In genomic region chr22:37546436-37547248, GRCh38 we compare ENCODE assay signal across 12 cellular contexts. TPM values are rescaled to one million over a fixed set of nuclear protein-coding genes. Genes with fewer than 3 reads are reported as not detected.
DNase-seq lines count a peak whose midpoint lies in the region; ATAC-seq, FAIRE-seq and TF ChIP-seq lines count a peak whose summit lies in the region.
"Had no signal": no experiment of that assay in that cellular context is flagged by ENCODE, and none has a peak within 500 bp of the region (broad histone marks: within the 10 kb centered on the region; RNA-seq: fewer than 3 reads in every experiment).

No MANE protein-coding gene starts in this region.

- H3K27ac ChIP-seq in SK-N-SH (ENCODE audit: low read depth in 2 of 2, low read length in 1 of 2) (peak overlapping the region in 1 of 2 experiments; percentile 22; a peak in 1 of 4 replicates), mucosa of rectum (ENCODE audit: low read depth in 2 of 2, low read length in 2 of 2) (peak overlapping the region; percentile 88), upper lobe of right lung (peak overlapping the region; percentile 92), Karpas-422 (ENCODE audit: low read length) (no peak overlapping the region)
- H3K27ac ChIP-seq: 22Rv1 had no signal

- no peak for TF ChIP-seq RAD21 in SK-N-SH (IDR thresholded peaks at IDR 0.05; ENCODE audit: low read length)

- POLR2A ChIA-PET in SK-N-SH (lab: Yijun Ruan, JAX) = no interaction called here

- intact Hi-C loops in upper lobe of right lung (cut with DNase I) = no loop called here

- CTCF ChIA-PET in SK-N-SH (lab: Yijun Ruan, JAX) = interaction anchor here (1.0 to 16.4 kb wide), 8 partner anchors 8 to 230 kb away, joined by 3 to 647 read pairs (median 5); partner anchors contain the start of gene CDC42EP1

- no peak overlapping the region for H3K4me3 Mint-ChIP-seq in immature natural killer cell

- no peak for TF ChIP-seq CTCF in SK-N-SH (IDR thresholded peaks at IDR 0.05)
- peak; percentile 17 for TF ChIP-seq CTCF in upper lobe of right lung (IDR thresholded peaks at IDR 0.05)

- 83% methylated on average over 15 of the region's 21 CpGs for WGBS in SK-N-SH (ENCODE audit: low lambda C conversion rate)

- no peaks in the 10 kb centered on the region for H3K36me3 Mint-ChIP-seq in immature natural killer cell

- H3K4me2 ChIP-seq in SK-N-SH (no peak overlapping the region), Karpas-422 (ENCODE audit: low read depth, low read length, poor library complexity, severe bottlenecking) (no peak overlapping the region)

- peaks cover 1 to 6% (median 5%) of the 10 kb centered on the region in 3 donors for H3K27me3 Mint-ChIP-seq in immature natural killer cell (ENCODE audit: low read depth in 3 of 3)

- H3K36me3 ChIP-seq in SK-N-SH (replicated peaks in 1 of 2; ENCODE audit: control insufficient read depth in 1 of 2, insufficient read depth in 2 of 2, low read length in 1 of 2) (no peaks in the 10 kb centered on the region), mucosa of rectum (ENCODE audit: control insufficient read depth in 2 of 2, insufficient read depth in 2 of 2, low read length in 2 of 2) (no peaks in the 10 kb centered on the region), upper lobe of right lung (no peaks in the 10 kb centered on the region), Karpas-422 (ENCODE audit: insufficient read depth, low read length) (no peaks in the 10 kb centered on the region)

- H3K4me1 Mint-ChIP-seq in immature natural killer cell = peaks cover 7 to 9% of the 10 kb centered on the region in 2 donors

- peak overlapping the region in 1 of 6 donors; percentile 52 for H3K27ac Mint-ChIP-seq in immature natural killer cell

- no peaks in the 10 kb centered on the region for H3K79me2 ChIP-seq in SK-N-SH (ENCODE audit: insufficient read depth)
- H3K79me2 ChIP-seq in Karpas-422 (ENCODE audit: low read length) = no peaks in the 10 kb centered on the region

- H3K9ac ChIP-seq in SK-N-SH (no peak overlapping the region), mucosa of rectum (ENCODE audit: low read depth in 1 of 2, low read length in 2 of 2) (peak overlapping the region in 1 of 2 donors; percentile 15), Karpas-422 (ENCODE audit: low read length) (no peak overlapping the region)

- H2AFZ ChIP-seq in SK-N-SH (ENCODE audit: low read depth) (no peak overlapping the region), Karpas-422 (ENCODE audit: low read length) (no peak overlapping the region)

- H3K4me3 ChIP-seq in SK-N-SH (ENCODE audit: low read depth in 2 of 2, low read length in 1 of 2) = no peak overlapping the region
- no peak overlapping the region for H3K4me3 ChIP-seq in mucosa of rectum (ENCODE audit: low read length in 2 of 2)
- H3K4me3 ChIP-seq in upper lobe of right lung = peak overlapping the region; percentile 29
- H3K4me3 ChIP-seq in Karpas-422 (ENCODE audit: low read length) = no peak overlapping the region

- H4K20me1 ChIP-seq in SK-N-SH (ENCODE audit: insufficient read depth) = no peaks in the 10 kb centered on the region
- H4K20me1 ChIP-seq in Karpas-422 (ENCODE audit: insufficient read depth, low read depth, low read length) = no peaks in the 10 kb centered on the region

- ATAC-seq in SK-N-SH treated with all-trans-retinoic acid at 6 μM for 48 hours (peak; percentile 6; the same call in 1 of the 3 replicates), upper lobe of right lung (peak; percentile 47)

- DNase-seq in SK-N-SH = no peak
- DNase-seq in fibroblast of gingiva (ENCODE audit: low read depth) = peak; percentile 91
- DNase-seq in upper lobe of right lung = peak; percentile 81
- DNase-seq in GM19239 (ENCODE audit: insufficient read length, low spot score) = no peak
- no peak for DNase-seq in Karpas-422
- no peak for DNase-seq in immature natural killer cell
- DNase-seq: GOT3 had no signal

- no peaks in the 10 kb centered on the region for H3K27me3 ChIP-seq in SK-N-SH (ENCODE audit: insufficient read depth)
- no peaks in the 10 kb centered on the region for H3K27me3 ChIP-seq in mucosa of rectum (ENCODE audit: control insufficient read depth in 2 of 2, insufficient read depth in 2 of 2, low read length in 2 of 2)
- H3K27me3 ChIP-seq in upper lobe of right lung = no peaks in the 10 kb centered on the region
- no peaks in the 10 kb centered on the region for H3K27me3 ChIP-seq in Karpas-422 (ENCODE audit: low read length)

- H3K9me2 ChIP-seq in SK-N-SH = no peaks in the 10 kb centered on the region
- H3K9me2 ChIP-seq in Karpas-422 (replicated peaks; ENCODE audit: insufficient read depth, low read length) = no peaks in the 10 kb centered on the region

- no peak for FAIRE-seq in GM19239 (lab: Jason Lieb, UNC)
- FAIRE-seq: islet of Langerhans had no signal

- H3K9me3 ChIP-seq in SK-N-SH = no peaks in the 10 kb centered on the region
- no peaks in the 10 kb centered on the region for H3K9me3 ChIP-seq in mucosa of rectum (ENCODE audit: control insufficient read depth in 2 of 2, low read length in 2 of 2)
- H3K9me3 ChIP-seq in upper lobe of right lung = no peaks in the 10 kb centered on the region
- H3K9me3 ChIP-seq in Karpas-422 (ENCODE audit: low read length) = no peaks in the 10 kb centered on the region

- no peak for TF ChIP-seq EP300 in SK-N-SH (IDR thresholded peaks at IDR 0.05; ENCODE audit: borderline replicate concordance in 1 of 2, low read depth in 1 of 2, low read length in 1 of 2)

- peaks cover 7 to 11% of the 10 kb centered on the region in 2 experiments; a peak in 2 of 4 replicates for H3K4me1 ChIP-seq in SK-N-SH (ENCODE audit: control insufficient read depth in 1 of 2, insufficient read depth in 2 of 2, low read depth in 1 of 2, low read length in 1 of 2)
- peaks cover 14 to 22% of the 10 kb centered on the region in 2 donors for H3K4me1 ChIP-seq in mucosa of rectum (ENCODE audit: control insufficient read depth in 2 of 2, insufficient read depth in 2 of 2, low read length in 2 of 2)
- peaks cover 65% of the 10 kb centered on the region for H3K4me1 ChIP-seq in upper lobe of right lung
- peaks cover 6% of the 10 kb centered on the region for H3K4me1 ChIP-seq in Karpas-422 (ENCODE audit: low read length)

- H3K9me3 Mint-ChIP-seq in immature natural killer cell = no peaks in the 10 kb centered on the region

- H3F3A ChIP-seq in SK-N-SH (replicated peaks; ENCODE audit: insufficient read depth) = peaks cover 6% of the 10 kb centered on the region

TF ChIP-seq in SK-N-SH treated with all-trans-retinoic acid at 6 μM for 48 hours, 23 proteins besides CTCF, POLR2A, EP300 and RAD21 (continues in another document):
- TF ChIP-seq TCF4 (CRISPR knock-in tag; IDR thresholded peaks at IDR 0.05; ENCODE audit: borderline replicate concordance) (no peak), CSDC2 (CRISPR knock-in tag; IDR thresholded peaks at IDR 0.05) (no peak)

TF ChIP-seq in SK-N-SH, 30 proteins besides CTCF, POLR2A, EP300 and RAD21:
- TF ChIP-seq GATA2 (CRISPR knock-in tag; IDR thresholded peaks at IDR 0.05) (no peak), RXRA (IDR thresholded peaks at IDR 0.05; ENCODE audit: borderline replicate concordance, low read depth) (no peak), RFX5 (IDR thresholded peaks at IDR 0.05; ENCODE audit: low read length) (no peak), EZH2phosphoT487 (IDR thresholded peaks at IDR 0.05; ENCODE audit: borderline replicate concordance, low read depth) (no peak), SIN3A (IDR thresholded peaks at IDR 0.05; ENCODE audit: borderline replicate concordance, low read depth, low read length) (no peak), MXI1 (IDR thresholded peaks at IDR 0.05; ENCODE audit: low read depth, low read length) (no peak)

RNA-seq across cellular contexts. Expression of gene CDC42EP1, which starts 13.6 kb away (rescaled TPM):
- polyA plus RNA-seq in SK-N-SH (2012; rRNA removed) (11.5 and 24.9 TPM in 2 replicates), immature natural killer cell (under 1 TPM in 2 of 3 donors, not detected in 1; 0.17 to 0.40 TPM)
- 8.9 and 15.8 TPM in 2 replicates for polyA plus RNA-seq in SK-N-SH (2012; cell fraction: cytosol; rRNA removed)
- polyA plus RNA-seq in SK-N-SH (2012; cell fraction: nucleus; rRNA removed) = 14.2 and 19.4 TPM in 2 replicates
- total RNA-seq in upper lobe of right lung = 73.9 TPM
- not detected in 2 replicates for total RNA-seq in Karpas-422 (2014; rRNA removed; shearing (Covaris generic); ENCODE audit: low replicate concordance)

RNA-seq across cellular contexts. Expression of gene CARD10, which starts 27.4 kb away (rescaled TPM):
- polyA plus RNA-seq in SK-N-SH (2012; rRNA removed) (13.9 and 14.5 TPM in 2 replicates), immature natural killer cell (under 1 TPM in 2 of 3 donors, not detected in 1; 0.13 to 0.36 TPM)
- polyA plus RNA-seq in SK-N-SH (2012; cell fraction: cytosol; rRNA removed) = 4.4 and 7.2 TPM in 2 replicates
- polyA plus RNA-seq in SK-N-SH (2012; cell fraction: nucleus; rRNA removed) = 27.9 and 29.5 TPM in 2 replicates
- 17.0 TPM for total RNA-seq in upper lobe of right lung
- not detected in 2 replicates for total RNA-seq in Karpas-422 (2014; rRNA removed; shearing (Covaris generic); ENCODE audit: low replicate concordance)

RNA-seq across cellular contexts. Expression of gene LGALS2, which starts 33.2 kb away (rescaled TPM):
- polyA plus RNA-seq in SK-N-SH (2012; rRNA removed) = not detected in 2 replicates
- polyA plus RNA-seq in SK-N-SH (2012; cell fraction: cytosol; rRNA removed) = not detected in 2 replicates
- polyA plus RNA-seq in SK-N-SH (2012; cell fraction: nucleus; rRNA removed) = not detected in 2 replicates
- 2.5 TPM for total RNA-seq in upper lobe of right lung
- not detected in 2 replicates for total RNA-seq in Karpas-422 (2014; rRNA removed; shearing (Covaris generic); ENCODE audit: low replicate concordance)
- 10 to 100 TPM in 1 of 3 donors, 1 to 10 TPM in 2; 3.4 to 30.4 (median 8.2) TPM for polyA plus RNA-seq in immature natural killer cell
- total RNA-seq: T-helper 2 cell treated with Interferon-gamma antibody and Interleukin-4, amounts not matched to agents 100 ng/mL and 5 ng/mL, for 36 hours had no signal

Comparison
In these comparisons a context has a peak if more than half of its experiments do, and no peak if none do; other contexts are left out.
1. DNase-seq: peak in fibroblast of gingiva (single experiment) and upper lobe of right lung (single experiment); none in SK-N-SH (single experiment), GM19239 (single experiment), Karpas-422 (single experiment) and immature natural killer cell (0 of 3).
2. RNA of gene CDC42EP1, which starts 13.6 kb away (total RNA-seq): 73.9 TPM in upper lobe of right lung (single experiment); not detected in Karpas-422; every median in the first group is over 10 times any median in the second.
3. RNA of gene CARD10, which starts 27.4 kb away (total RNA-seq): 17.0 TPM in upper lobe of right lung (single experiment); not detected in Karpas-422; every median in the first group is over 10 times any median in the second.